ENCODE assay signal across 12 cellular contexts in the genomic region with DNA sequence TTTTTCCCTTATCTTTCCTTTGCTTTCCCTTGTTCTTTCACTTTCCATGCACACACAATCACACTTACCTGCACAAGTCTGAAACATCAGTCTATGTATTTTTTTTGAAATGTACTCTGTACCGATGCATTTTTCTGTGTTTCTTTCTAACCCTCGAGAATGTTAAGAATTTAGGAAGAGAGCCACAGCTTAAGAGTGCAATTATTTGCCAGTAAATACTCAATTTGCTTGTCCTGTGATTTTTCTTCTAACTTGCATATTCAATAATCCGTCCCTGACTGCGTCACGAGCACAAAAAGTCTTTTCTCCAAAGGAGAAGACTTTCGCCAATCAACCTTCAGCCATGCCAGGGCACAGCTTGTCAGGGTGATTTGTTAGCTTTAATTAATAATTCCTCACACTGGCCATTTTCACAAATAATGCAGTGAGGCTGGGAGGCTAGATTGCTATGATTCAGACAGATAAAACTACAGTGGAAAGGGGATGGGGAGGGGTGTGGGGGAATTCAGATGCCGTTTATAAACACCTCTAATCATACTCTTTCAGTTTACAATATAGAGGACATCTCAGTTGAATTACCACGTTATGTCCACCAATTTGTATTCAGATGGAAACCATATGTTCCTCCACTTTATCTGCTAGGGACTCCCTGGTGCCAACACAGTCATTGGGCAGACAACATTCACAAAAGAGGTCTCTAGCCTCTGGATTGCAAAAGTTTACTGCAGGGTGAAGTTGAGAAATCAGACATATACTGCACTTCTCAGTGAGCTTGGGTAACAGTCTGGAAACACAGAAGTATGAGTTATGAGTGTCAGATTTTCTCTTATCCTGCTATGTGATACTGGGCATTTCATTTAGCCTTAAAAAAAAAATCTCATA.
DNase-seq lines count a peak whose midpoint lies in the region; TF ChIP-seq lines count a peak whose summit lies in the region.
"Had no signal": no experiment of that assay in that cellular context is flagged by ENCODE, and none has a peak within 500 bp of the region (broad histone marks: within the 10 kb centered on the region; RNA-seq: fewer than 3 reads in every experiment).

No MANE protein-coding gene starts in this region.

- H3K4me3 ChIP-seq in GM23248 (peak overlapping the region; percentile 82), astrocyte of the spinal cord (ENCODE audit: low read depth, low read length) (peak overlapping the region; percentile 19), subcutaneous abdominal adipose tissue (ENCODE audit: low read depth in 1 of 5, low read length in 5 of 5) (peak overlapping the region; percentile 55 to 67 (median 66)), endodermal cell (ENCODE audit: low read length) (no peak overlapping the region)

- peaks cover 33% of the 10 kb centered on the region for H3K4me1 ChIP-seq in GM23248 (ENCODE audit: insufficient read depth)
- H3K4me1 ChIP-seq in subcutaneous abdominal adipose tissue (ENCODE audit: control insufficient read depth in 5 of 5, insufficient read depth in 5 of 5, low read length in 5 of 5): peaks cover 0 to 25% (median 16%) of the 10 kb centered on the region in 5 donors
- H3K4me1 ChIP-seq in endodermal cell (ENCODE audit: control insufficient read depth, insufficient read depth, low read length): no peaks in the 10 kb centered on the region

- no peaks in the 10 kb centered on the region for H3K79me2 ChIP-seq in GM23248 (ENCODE audit: insufficient read depth)

- no peaks in the 10 kb centered on the region for H3K27me3 Mint-ChIP-seq in endodermal cell (ENCODE audit: insufficient read depth)
- H3K27me3 Mint-ChIP-seq: naive B cell; stimulated activated naive CD8-positive, alpha-beta T cell treated with anti-CD3 and anti-CD28 coated beads, Interleukin-15, Interleukin-2, amounts not matched to agents 100 ng/mL and 50 ng/mL, for 24 hours had no signal

- H3K27me3 ChIP-seq in GM23248 (replicated peaks; ENCODE audit: insufficient read depth) (no peaks in the 10 kb centered on the region), subcutaneous abdominal adipose tissue (ENCODE audit: control insufficient read depth in 5 of 5, insufficient read depth in 4 of 5, low read length in 5 of 5) (no peaks in the 10 kb centered on the region), endodermal cell (ENCODE audit: control insufficient read depth, insufficient read depth, low read length, poor library complexity, severe bottlenecking) (no peaks in the 10 kb centered on the region)

- H3K9me3 ChIP-seq in GM23248 (ENCODE audit: low read depth) (no peaks in the 10 kb centered on the region), subcutaneous abdominal adipose tissue (ENCODE audit: control insufficient read depth in 5 of 5, low read length in 5 of 5) (no peaks in the 10 kb centered on the region), endodermal cell (ENCODE audit: control insufficient read depth, low read length) (no peaks in the 10 kb centered on the region)

- 1% methylated on average over 8 of the region's 8 CpGs for WGBS in GM23248 (ENCODE audit: low coverage in 1 of 2, low lambda C conversion rate in 2 of 2, missing lambda C conversion rate in 2 of 2), 2 experiments
- WGBS in endodermal cell (ENCODE audit: insufficient coverage in 1 of 2, insufficient read length in 1 of 2), 2 experiments: 88 to 99% methylated on average over 6 to 8 of the region's 8 CpGs

- H3K9me2 ChIP-seq in GM23248 (ENCODE audit: insufficient read depth): no peaks in the 10 kb centered on the region

- no peak overlapping the region for H3K27ac Mint-ChIP-seq in endodermal cell
- H3K27ac Mint-ChIP-seq: stimulated activated naive CD8-positive, alpha-beta T cell treated with anti-CD3 and anti-CD28 coated beads, Interleukin-15, Interleukin-2, amounts not matched to agents 100 ng/mL and 50 ng/mL, for 24 hours had no signal

- H3K9ac ChIP-seq in GM23248 (peak overlapping the region; percentile 81), subcutaneous abdominal adipose tissue (ENCODE audit: low read length in 5 of 5) (peak overlapping the region; percentile 22 to 85 (median 45)), endodermal cell (ENCODE audit: extremely low read depth, low read length, poor library complexity, severe bottlenecking) (no peak overlapping the region)

- H3K4me1 Mint-ChIP-seq in endodermal cell: no peaks in the 10 kb centered on the region

- no peaks in the 10 kb centered on the region for H3K36me3 Mint-ChIP-seq in endodermal cell (ENCODE audit: low read depth)
- H3K36me3 Mint-ChIP-seq: naive B cell had no signal

- H3K4me3 Mint-ChIP-seq in endodermal cell: no peak overlapping the region
- H3K4me3 Mint-ChIP-seq: naive B cell; stimulated activated naive CD8-positive, alpha-beta T cell treated with anti-CD3 and anti-CD28 coated beads, Interleukin-15, Interleukin-2, amounts not matched to agents 100 ng/mL and 50 ng/mL, for 24 hours had no signal

- H4K20me1 ChIP-seq in GM23248 (ENCODE audit: insufficient read depth): no peaks in the 10 kb centered on the region

- no peak for TF ChIP-seq CTCF in astrocyte of the spinal cord (IDR thresholded peaks at IDR 0.05; ENCODE audit: low read depth, low read length)
- no peak for TF ChIP-seq CTCF in endodermal cell (conservative IDR thresholded peaks at IDR 0.05)

- H2AFZ ChIP-seq in GM23248: peak overlapping the region; percentile 80

- H3K9me3 Mint-ChIP-seq in endodermal cell: no peaks in the 10 kb centered on the region
- H3K9me3 Mint-ChIP-seq: naive B cell; stimulated activated naive CD8-positive, alpha-beta T cell treated with anti-CD3 and anti-CD28 coated beads, Interleukin-15, Interleukin-2, amounts not matched to agents 100 ng/mL and 50 ng/mL, for 24 hours had no signal

- DNase-seq in GM23248 (peak; percentile 87), astrocyte of the spinal cord (ENCODE audit: low read depth, low spot score) (peak; percentile 40), kidney glomerular epithelial cell (lab: John Stamatoyannopoulos, UW) (peak; percentile 44), NCI-H774 (lab: John Stamatoyannopoulos, UW) (no peak), endodermal cell (no peak), middle frontal gyrus (ENCODE audit: extremely low spot score, low spot score) (no peak)
- no peak for DNase-seq in activated CD4-positive, alpha-beta T cell treated with anti-CD3 and anti-CD28 coated beads, Interleukin-2, amount 50 U/mL, for 1 hour
- DNase-seq: central memory CD4-positive, alpha-beta T cell; naive B cell; NCI-H1048 had no signal

- H3K27ac ChIP-seq in GM23248: peak overlapping the region; percentile 77
- H3K27ac ChIP-seq in subcutaneous abdominal adipose tissue (ENCODE audit: low read depth, low read length): peak overlapping the region; percentile 79
- no peak overlapping the region for H3K27ac ChIP-seq in endodermal cell (ENCODE audit: low read depth, low read length)

- peak overlapping the region; percentile 97 for H3K4me2 ChIP-seq in GM23248 (ENCODE audit: unreplicated experiment)

- H3F3A ChIP-seq in GM23248 (ENCODE audit: insufficient read depth): peaks cover 34% of the 10 kb centered on the region

- H3K36me3 ChIP-seq in GM23248 (ENCODE audit: low read depth): no peaks in the 10 kb centered on the region
- no peaks in the 10 kb centered on the region for H3K36me3 ChIP-seq in subcutaneous abdominal adipose tissue (ENCODE audit: control insufficient read depth in 5 of 5, insufficient read depth in 5 of 5, low read length in 5 of 5)
- no peaks in the 10 kb centered on the region for H3K36me3 ChIP-seq in endodermal cell (ENCODE audit: control insufficient read depth, insufficient read depth, low read length)

- in situ Hi-C loops in GM23248 (cut with MboI): no loop called here
- in situ Hi-C loops in astrocyte of the spinal cord (cut with HindIII; ENCODE audit: low sequenced_read_pairs): no loop called here

Comparison
In these comparisons a context has a peak if more than half of its experiments do, and no peak if none do; other contexts are left out.
1. DNase-seq: peak in GM23248 (single experiment), astrocyte of the spinal cord (single experiment) and kidney glomerular epithelial cell (single experiment); none in NCI-H774 (single experiment), endodermal cell (single experiment), middle frontal gyrus (single experiment) and activated CD4-positive, alpha-beta T cell treated with anti-CD3 and anti-CD28 coated beads, Interleukin-2, amount 50 U/mL, for 1 hour (single experiment).